29 cellular contexts compared by ENCODE assay signal in the genomic region with DNA sequence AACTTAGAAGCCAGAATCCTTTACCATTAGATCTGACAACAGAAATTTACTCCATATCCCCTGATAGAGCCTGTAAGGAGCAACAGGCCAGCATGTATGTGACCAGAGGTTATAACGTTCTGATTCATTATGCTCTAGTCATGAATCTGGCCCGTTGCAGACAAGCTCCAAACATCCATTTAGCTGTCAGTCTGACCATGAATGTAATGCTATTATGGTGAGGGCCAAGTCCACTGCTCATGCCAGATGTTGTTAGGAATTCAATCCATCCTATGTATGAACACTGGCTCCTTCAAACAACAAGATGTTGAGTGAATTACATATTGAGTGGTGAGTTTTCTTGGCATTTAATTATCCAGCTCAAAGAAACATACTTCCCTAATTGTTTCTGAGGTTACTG.
DNase-seq lines count a peak whose midpoint lies in the region; ATAC-seq, FAIRE-seq and TF ChIP-seq lines count a peak whose summit lies in the region.
"Had no signal": no experiment of that assay in that cellular context is flagged by ENCODE, and none has a peak within 500 bp of the region (broad histone marks: within the 10 kb centered on the region; RNA-seq: fewer than 3 reads in every experiment).

No MANE protein-coding gene starts in this region.

- H3K27me3 ChIP-seq in smooth muscle cell (ENCODE audit: low read depth): no peaks in the 10 kb centered on the region
- H3K27me3 ChIP-seq: ascending aorta, dorsolateral prefrontal cortex had no signal

- no peak for ATAC-seq in GM19023 (IDR thresholded peaks at IDR 0.05; ENCODE audit: unreplicated experiment)
- no peak for ATAC-seq in natural killer cell treated with Interleukin-12 subunit alpha and Interleukin-12 subunit beta and Interleukin-15 and Interleukin-18, amount 100 ng/mL, for 72 hours
- ATAC-seq: stimulated activated naive CD8-positive, alpha-beta T cell treated with anti-CD3 and anti-CD28 coated beads, Interleukin-15, amount 100 ng/mL, for 72 hours had no signal

- no peak for TF ChIP-seq CTCF in smooth muscle cell (IDR thresholded peaks at IDR 0.05; ENCODE audit: borderline replicate concordance, insufficient read depth, poor library complexity, severe bottlenecking)

- no peaks in the 10 kb centered on the region for H3K27me3 Mint-ChIP-seq in natural killer cell treated with Interleukin-12 subunit alpha and Interleukin-12 subunit beta and Interleukin-15 and Interleukin-18, amount 100 ng/mL, for 72 hours
- H3K27me3 Mint-ChIP-seq: activated naive CD8-positive, alpha-beta T cell treated with anti-CD3 and anti-CD28 coated beads for 36 hours; CD8-positive, alpha-beta memory T cell; central memory CD8-positive, alpha-beta T cell; stimulated activated naive CD8-positive, alpha-beta T cell treated with anti-CD3 and anti-CD28 coated beads, Interleukin-15, amount 100 ng/mL, for 72 hours had no signal

- no peak overlapping the region for H3K27ac ChIP-seq in smooth muscle cell (ENCODE audit: low read depth)
- H3K27ac ChIP-seq: ascending aorta, dorsolateral prefrontal cortex, prostate gland had no signal

- no peak overlapping the region for H3K27ac Mint-ChIP-seq in natural killer cell treated with Interleukin-12 subunit alpha and Interleukin-12 subunit beta and Interleukin-15 and Interleukin-18, amount 100 ng/mL, for 72 hours
- H3K27ac Mint-ChIP-seq: activated naive CD8-positive, alpha-beta T cell treated with anti-CD3 and anti-CD28 coated beads for 36 hours; CD8-positive, alpha-beta memory T cell; stimulated activated naive CD8-positive, alpha-beta T cell treated with anti-CD3 and anti-CD28 coated beads, Interleukin-15, amount 100 ng/mL, for 72 hours; T-helper 2 cell treated with Interferon-gamma antibody and Interleukin-4, amounts not matched to agents 5 μg/mL and 100 μg/mL, for 36 hours had no signal

- H3K79me2 ChIP-seq in smooth muscle cell (ENCODE audit: low read depth): no peaks in the 10 kb centered on the region

- H3K36me3 ChIP-seq in smooth muscle cell (ENCODE audit: low read depth): no peaks in the 10 kb centered on the region
- H3K36me3 ChIP-seq: ascending aorta, prostate gland had no signal

- peak; percentile 53 for DNase-seq in NCI-H82 (lab: John Stamatoyannopoulos, UW)
- DNase-seq in NCI-H82 treated with DMSO at 0.1 percent for 48 hours (lab: John Stamatoyannopoulos, UW; ENCODE audit: unreplicated experiment): no peak
- DNase-seq in left kidney (ENCODE audit: low read depth, low spot score): peak; percentile 56
- DNase-seq in smooth muscle cell (lab: John Stamatoyannopoulos, UW; ENCODE audit: unreplicated experiment): no peak
- no peak for DNase-seq in activated CD8-positive, alpha-beta memory T cell treated with anti-CD3 and anti-CD28 coated beads, Interleukin-2, amount 50 U/mL, for 4 hours
- no peak for DNase-seq in natural killer cell treated with Interleukin-12 subunit alpha and Interleukin-12 subunit beta and Interleukin-15 and Interleukin-18, amount 100 ng/mL, for 72 hours (ENCODE audit: low spot score)
- DNase-seq: 8988T; activated CD4-positive, alpha-beta T cell treated with anti-CD3 and anti-CD28 coated beads for 4 hours; activated effector memory CD4-positive, alpha-beta T cell treated with anti-CD3 and anti-CD28 coated beads, Interleukin-2, amount 50 U/mL, for 16 hours; activated naive CD8-positive, alpha-beta T cell treated with anti-CD3 and anti-CD28 coated beads for 36 hours; activated T-cell treated with anti-CD3 and anti-CD28 coated beads, Interleukin-2, amount 50 U/mL, for 1 hour; CD8-positive, alpha-beta memory T cell; DMS 273 treated with DMSO at 0.1 percent for 48 hours; dorsolateral prefrontal cortex; islet precursor cell; NCI-H1105; NCI-H1930; NCI-H2227 treated with DMSO at 0.1 percent for 48 hours; NCI-H748 treated with DMSO at 0.1 percent for 48 hours; stimulated activated CD8-positive, alpha-beta memory T cell treated with anti-CD3 and anti-CD28 coated beads, Interleukin-4, amount 100 ng/mL, for 48 hours; stimulated activated naive CD8-positive, alpha-beta T cell treated with anti-CD3 and anti-CD28 coated beads, Interleukin-15, amount 100 ng/mL, for 72 hours had no signal

- no peaks in the 10 kb centered on the region for H3F3A ChIP-seq in smooth muscle cell (ENCODE audit: low read depth)

- H3K4me2 ChIP-seq in smooth muscle cell: no peak overlapping the region

- no peaks in the 10 kb centered on the region for H4K20me1 ChIP-seq in smooth muscle cell (ENCODE audit: low read depth)

- H3K9me3 ChIP-seq in smooth muscle cell (replicated peaks; ENCODE audit: low read depth): no peaks in the 10 kb centered on the region
- H3K9me3 ChIP-seq: prostate gland had no signal

- H3K4me3 Mint-ChIP-seq in natural killer cell treated with Interleukin-12 subunit alpha and Interleukin-12 subunit beta and Interleukin-15 and Interleukin-18, amount 100 ng/mL, for 72 hours: no peak overlapping the region
- H3K4me3 Mint-ChIP-seq: activated naive CD8-positive, alpha-beta T cell treated with anti-CD3 and anti-CD28 coated beads for 36 hours; CD8-positive, alpha-beta memory T cell; central memory CD8-positive, alpha-beta T cell; stimulated activated naive CD8-positive, alpha-beta T cell treated with anti-CD3 and anti-CD28 coated beads, Interleukin-15, amount 100 ng/mL, for 72 hours; T-helper 2 cell treated with Interferon-gamma antibody and Interleukin-4, amounts not matched to agents 5 μg/mL and 100 μg/mL, for 36 hours had no signal

- H3K4me3 ChIP-seq in smooth muscle cell: no peak overlapping the region
- H3K4me3 ChIP-seq: ascending aorta, dorsolateral prefrontal cortex, prostate gland had no signal

- H3K4me1 ChIP-seq in smooth muscle cell (ENCODE audit: low read depth): no peaks in the 10 kb centered on the region
- H3K4me1 ChIP-seq: ascending aorta, prostate gland had no signal

- FAIRE-seq in TTC549 (lab: Jason Lieb, UNC): peak; percentile 96
- FAIRE-seq: endothelial cell of umbilical vein, H1 had no signal

- peaks cover 8% of the 10 kb centered on the region for H3K9me3 Mint-ChIP-seq in natural killer cell treated with Interleukin-12 subunit alpha and Interleukin-12 subunit beta and Interleukin-15 and Interleukin-18, amount 100 ng/mL, for 72 hours

- 58% methylated on average over 2 of the region's 2 CpGs for WGBS in smooth muscle cell (ENCODE audit: low lambda C conversion rate)

- H3K36me3 Mint-ChIP-seq in natural killer cell treated with Interleukin-12 subunit alpha and Interleukin-12 subunit beta and Interleukin-15 and Interleukin-18, amount 100 ng/mL, for 72 hours: no peaks in the 10 kb centered on the region
- H3K36me3 Mint-ChIP-seq: activated naive CD8-positive, alpha-beta T cell treated with anti-CD3 and anti-CD28 coated beads for 36 hours; CD8-positive, alpha-beta memory T cell had no signal

- no peak overlapping the region for H3K9ac ChIP-seq in smooth muscle cell (ENCODE audit: low read depth)

- H2AFZ ChIP-seq in smooth muscle cell (ENCODE audit: low read depth): peak overlapping the region; percentile 7

- H3K4me1 Mint-ChIP-seq in natural killer cell treated with Interleukin-12 subunit alpha and Interleukin-12 subunit beta and Interleukin-15 and Interleukin-18, amount 100 ng/mL, for 72 hours (ENCODE audit: low read depth in 2 of 2): peaks cover 4% of the 10 kb centered on the region in 2 donors
- H3K4me1 Mint-ChIP-seq: activated naive CD8-positive, alpha-beta T cell treated with anti-CD3 and anti-CD28 coated beads for 36 hours; CD8-positive, alpha-beta memory T cell; central memory CD8-positive, alpha-beta T cell; stimulated activated naive CD8-positive, alpha-beta T cell treated with anti-CD3 and anti-CD28 coated beads, Interleukin-15, amount 100 ng/mL, for 72 hours had no signal

Comparison
In these comparisons a context has a peak if more than half of its experiments do, and no peak if none do; other contexts are left out.
1. DNase-seq: peak in NCI-H82 (single experiment) and left kidney (single experiment); none in NCI-H82 treated with DMSO at 0.1 percent for 48 hours (single experiment), smooth muscle cell (single experiment), activated CD8-positive, alpha-beta memory T cell treated with anti-CD3 and anti-CD28 coated beads, Interleukin-2, amount 50 U/mL, for 4 hours (single experiment) and natural killer cell treated with Interleukin-12 subunit alpha and Interleukin-12 subunit beta and Interleukin-15 and Interleukin-18, amount 100 ng/mL, for 72 hours (single experiment).